Comparison of ENCODE assay signal across 14 cellular contexts in genomic region chr1:207841318-207841717, GRCh38.
"Had no signal": no experiment of that assay in that cellular context is flagged by ENCODE, and none has a peak within 500 bp of the region (broad histone marks: within the 10 kb centered on the region; RNA-seq: fewer than 3 reads in every experiment).

No MANE protein-coding gene starts in this region.

- H3K27ac Mint-ChIP-seq: activated CD4-positive, alpha-beta T cell treated with anti-CD3 and anti-CD28 coated beads, Interleukin-2, amount 10 ng/mL, durations not matched to agents 24 days and 14 days; stimulated activated memory B cell treated with anti-CD40 and anti-IgM and Interleukin-4, amounts not matched to agents 10 μg/mL and 1 μg/mL and 100 μg/mL, for 72 hours; WTC11 had no signal

- H3K36me3 Mint-ChIP-seq: WTC11 had no signal

- H3K27me3 ChIP-seq: brain microvascular endothelial cell, tibial nerve had no signal

- DNase-seq: activated CD4-positive, alpha-beta T cell treated with anti-CD3 and anti-CD28 coated beads, Interleukin-2, amount 10 ng/mL, durations not matched to agents 24 days and 14 days; activated effector memory CD4-positive, alpha-beta T cell treated with anti-CD3 and anti-CD28 coated beads, Interleukin-2, amount 50 U/mL, for 16 hours; activated naive CD8-positive, alpha-beta T cell treated with anti-CD3 and anti-CD28 coated beads for 36 hours; brain microvascular endothelial cell; cerebellar nuclear complex; left cardiac atrium; midbrain; posterior cingulate gyrus; right cardiac atrium; T1000 had no signal

- H3K4me1 Mint-ChIP-seq: WTC11 had no signal

- H3K4me3 ChIP-seq: lung, tibial nerve had no signal

- H3K9me3 ChIP-seq: tibial nerve had no signal

- H3K36me3 ChIP-seq: brain microvascular endothelial cell, tibial nerve had no signal

- H3K27ac ChIP-seq: brain microvascular endothelial cell, tibial nerve had no signal

- H3K4me3 Mint-ChIP-seq: activated CD4-positive, alpha-beta T cell treated with anti-CD3 and anti-CD28 coated beads, Interleukin-2, amount 10 ng/mL, durations not matched to agents 24 days and 14 days; activated naive CD8-positive, alpha-beta T cell treated with anti-CD3 and anti-CD28 coated beads for 36 hours; stimulated activated memory B cell treated with anti-CD40 and anti-IgM and Interleukin-4, amounts not matched to agents 10 μg/mL and 1 μg/mL and 100 μg/mL, for 72 hours; WTC11 had no signal

- H3K27me3 Mint-ChIP-seq: activated CD4-positive, alpha-beta T cell treated with anti-CD3 and anti-CD28 coated beads, Interleukin-2, amount 10 ng/mL, durations not matched to agents 24 days and 14 days; activated naive CD8-positive, alpha-beta T cell treated with anti-CD3 and anti-CD28 coated beads for 36 hours; stimulated activated memory B cell treated with anti-CD40 and anti-IgM and Interleukin-4, amounts not matched to agents 10 μg/mL and 1 μg/mL and 100 μg/mL, for 72 hours had no signal

- H3K9me3 Mint-ChIP-seq: activated CD4-positive, alpha-beta T cell treated with anti-CD3 and anti-CD28 coated beads, Interleukin-2, amount 10 ng/mL, durations not matched to agents 24 days and 14 days; stimulated activated memory B cell treated with anti-CD40 and anti-IgM and Interleukin-4, amounts not matched to agents 10 μg/mL and 1 μg/mL and 100 μg/mL, for 72 hours; WTC11 had no signal
